Comparison of ENCODE assay signal across 8 cellular contexts in the genomic region with DNA sequence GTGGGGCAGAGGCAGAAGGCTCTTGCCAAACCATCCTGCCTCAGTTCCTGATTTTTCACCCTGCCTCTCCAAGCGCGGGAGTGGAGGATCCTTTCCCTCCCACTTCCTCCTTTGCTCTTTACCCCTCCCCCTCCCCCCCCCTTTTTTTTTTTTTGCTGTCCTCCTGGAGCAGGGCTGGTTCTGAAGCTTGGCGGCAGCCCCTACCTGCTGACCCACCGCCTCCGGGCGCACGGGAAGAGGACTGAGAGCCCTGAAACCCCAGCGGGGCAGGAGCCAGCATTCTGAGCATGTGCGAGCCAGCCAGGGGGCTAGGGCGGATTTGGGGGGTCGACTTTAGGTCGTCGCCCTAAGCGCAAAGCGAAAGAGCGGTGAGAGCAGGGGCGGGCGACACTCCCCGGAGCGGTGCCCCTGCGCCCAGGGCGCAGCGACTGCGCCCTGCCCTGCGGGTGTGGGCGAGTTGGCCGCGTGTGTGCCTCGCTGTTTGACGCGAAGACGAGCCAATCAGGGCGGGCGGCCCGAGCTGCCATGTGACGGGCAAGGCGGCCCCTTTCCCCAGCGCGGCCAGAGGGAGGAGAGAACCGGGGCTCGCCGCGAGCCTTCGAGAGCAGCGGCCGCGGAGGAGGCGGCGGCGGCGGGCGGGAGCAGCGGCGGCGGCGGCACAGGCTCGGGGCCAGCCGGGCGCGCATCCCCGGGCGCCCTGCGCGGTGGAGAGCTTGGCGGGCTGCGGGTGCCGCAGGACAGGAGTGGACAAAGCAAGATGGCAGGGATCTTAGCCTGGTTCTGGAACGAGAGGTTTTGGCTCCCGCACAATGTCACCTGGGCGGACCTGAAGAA. TPM values are rescaled to one million over a fixed set of nuclear protein-coding genes. Genes with fewer than 3 reads are reported as not detected.
DNase-seq lines count a peak whose midpoint lies in the region; ATAC-seq and TF ChIP-seq lines count a peak whose summit lies in the region.

A gene with protein sequence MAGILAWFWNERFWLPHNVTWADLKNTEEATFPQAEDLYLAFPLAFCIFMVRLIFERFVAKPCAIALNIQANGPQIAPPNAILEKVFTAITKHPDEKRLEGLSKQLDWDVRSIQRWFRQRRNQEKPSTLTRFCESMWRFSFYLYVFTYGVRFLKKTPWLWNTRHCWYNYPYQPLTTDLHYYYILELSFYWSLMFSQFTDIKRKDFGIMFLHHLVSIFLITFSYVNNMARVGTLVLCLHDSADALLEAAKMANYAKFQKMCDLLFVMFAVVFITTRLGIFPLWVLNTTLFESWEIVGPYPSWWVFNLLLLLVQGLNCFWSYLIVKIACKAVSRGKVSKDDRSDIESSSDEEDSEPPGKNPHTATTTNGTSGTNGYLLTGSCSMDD (plus strand): TSS at position 581 of the 834 bp plus-strand sequence. CDS start 177 bp downstream, at position 758.

- DNase-seq in NCI-H2171 (lab: John Stamatoyannopoulos, UW) (peak; percentile 92), cerebellar nuclear complex (lab: John Stamatoyannopoulos, UW) (peak; percentile 19 to 76), kidney epithelial cell (ENCODE audit: low read depth) (peak; percentile 77)
- peak; percentile 51 to 71 for DNase-seq in stimulated activated CD4-positive, alpha-beta T cell treated with anti-CD3 and anti-CD28 coated beads, Interleukin-15, amount 100 ng/mL, for 1 hour (ENCODE audit: low read depth in 1 of 2, low spot score in 1 of 2)

- peak within 1 kb of the TSS; percentile 88 for H2AFZ ChIP-seq in ACC112 (ENCODE audit: low read length, unreplicated experiment)

- TF ChIP-seq POLR2A in GM18526 (IDR thresholded peaks at IDR 0.05; ENCODE audit: extremely low read depth, insufficient read length) = peak; percentile 92

- TF ChIP-seq CTCF in kidney epithelial cell (IDR thresholded peaks at IDR 0.05; ENCODE audit: insufficient read depth, low read length, poor library complexity, severe bottlenecking) = no peak

- H3K36me3 ChIP-seq in ACC112 (ENCODE audit: insufficient read depth, low read length) = no peaks in the 10 kb centered on the region
- no peaks in the 10 kb centered on the region for H3K36me3 ChIP-seq in kidney epithelial cell (ENCODE audit: control insufficient read depth, insufficient read depth, low read length)

- ATAC-seq in HG03060 (IDR thresholded peaks at IDR 0.05; ENCODE audit: low read depth, unreplicated experiment) = peak; percentile 75
- ATAC-seq in activated CD4-positive, CD25-positive, alpha-beta regulatory T cell treated with anti-CD3 and anti-CD28 coated beads, Interleukin-2, amount 50 U/mL, for 24 hours = peak; percentile 87 to 90

- H3K27me3 ChIP-seq in ACC112 (ENCODE audit: insufficient read depth, low read length) (no peaks in the 10 kb centered on the region), kidney epithelial cell (ENCODE audit: control insufficient read depth, insufficient read depth, low read length) (no peaks in the 10 kb centered on the region)

- H3K79me2 ChIP-seq in ACC112 (ENCODE audit: control insufficient read depth, insufficient read depth, low read length, unreplicated experiment) = peaks cover 45% of the 10 kb centered on the region

- H3K4me3 ChIP-seq in ACC112 (ENCODE audit: low read depth, low read length) (peak within 1 kb of the TSS; percentile 98), kidney epithelial cell (ENCODE audit: low read depth, low read length) (peak within 1 kb of the TSS; percentile 65)

- H3K27ac ChIP-seq in ACC112 (ENCODE audit: low read depth, low read length) = peak within 1 kb of the TSS; percentile 46; the same call in 1 of the 2 replicates

- peaks cover 20% of the 10 kb centered on the region for H3K4me1 ChIP-seq in ACC112 (ENCODE audit: control insufficient read depth, insufficient read depth, low read length, unreplicated experiment)

RNA-seq across cellular contexts. Expression of the gene that starts here (rescaled TPM):
- 17.5 and 17.7 TPM in 2 replicates for total RNA-seq in kidney epithelial cell

Comparison
In these comparisons a context has a peak if more than half of its experiments do, and no peak if none do; other contexts are left out.
1. Peak in every context shown above with its lines: DNase-seq, ATAC-seq, H3K4me3 ChIP-seq and H3K27ac ChIP-seq.